ENCODE assay signal across 8 cellular contexts in the genomic region with DNA sequence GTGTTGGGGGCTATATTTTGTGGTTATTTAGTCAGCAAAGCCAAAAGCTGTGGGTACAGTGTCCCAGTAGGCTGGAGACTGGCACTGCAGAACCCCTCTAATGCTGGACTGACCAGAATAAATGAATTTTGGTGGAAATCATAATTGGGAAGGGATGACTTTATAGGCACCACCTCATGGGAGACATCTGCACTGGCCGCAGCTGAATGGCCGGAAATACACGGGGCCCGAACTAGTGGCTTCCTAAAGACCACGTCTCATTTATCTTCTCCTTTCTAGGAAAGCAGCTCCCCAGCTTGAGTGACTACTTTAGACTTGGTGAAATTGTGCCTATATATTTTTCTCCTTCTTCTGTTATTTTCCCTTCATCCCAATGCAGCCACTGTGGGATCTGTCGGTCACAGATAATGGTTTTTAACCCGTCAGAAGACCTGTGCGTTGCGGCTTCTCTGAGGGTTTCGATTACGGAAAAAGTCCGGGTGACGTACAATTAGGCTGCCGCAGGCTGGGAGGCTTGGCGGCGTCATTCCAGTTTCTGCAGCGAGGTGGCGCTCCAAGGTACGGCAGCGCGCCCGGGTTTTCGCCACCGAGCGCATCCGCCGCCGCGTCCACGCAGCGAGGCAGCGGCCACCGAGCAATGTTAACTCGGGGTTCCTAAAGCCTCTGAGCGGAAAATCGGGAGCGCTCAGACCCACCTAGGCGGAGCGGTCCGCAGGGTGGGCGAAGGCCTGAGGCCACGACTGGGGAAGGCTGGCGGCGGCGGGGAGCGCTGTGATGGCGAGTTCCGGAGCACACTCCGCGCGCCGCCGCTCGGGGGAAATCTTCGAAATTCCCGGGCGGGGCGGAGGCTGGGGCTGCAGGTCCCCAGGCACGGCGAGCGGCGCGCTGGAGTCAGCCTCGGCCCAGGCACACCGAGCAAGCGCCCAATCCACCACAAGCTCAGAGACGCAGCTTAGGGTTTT. TPM values are rescaled to one million over a fixed set of nuclear protein-coding genes. Genes with fewer than 3 reads are reported as not detected.
DNase-seq lines count a peak whose midpoint lies in the region; ATAC-seq and TF ChIP-seq lines count a peak whose summit lies in the region.

No MANE protein-coding gene starts in this region.

- WGBS in adipose tissue, 3 donors = 1% methylated on average over 64 to 67 of the region's 67 CpGs

- peak; percentile 79 for DNase-seq in GM10248 (ENCODE audit: extremely low spot score)
- peak; percentile 57 for DNase-seq in GOT3 (lab: John Stamatoyannopoulos, UW)
- no peak for DNase-seq in LNCaP clone FGC (ENCODE audit: low read depth)
- peak; percentile 50 to 82 for DNase-seq in SW 1271 (lab: John Stamatoyannopoulos, UW)
- DNase-seq in left ventricle myocardium superior = peak; percentile 89
- DNase-seq in retinal pigment epithelial cell (ENCODE audit: low read depth) = no peak
- DNase-seq in cortex of kidney (lab: John Stamatoyannopoulos, UW) = no peak

- CTCF ChIA-PET in GM10248 (lab: Yijun Ruan, JAX) = interaction anchor here (0.7 to 4.4 kb wide), 13 partner anchors 11 to 889 kb away, joined by 3 to 20 read pairs (median 5); no protein-coding TSS in a partner anchor

- intact Hi-C loops in left ventricle myocardium superior (cut with micrococcal nuclease) = no loop called here

- H3K4me3 ChIP-seq in LNCaP clone FGC (ENCODE audit: low read depth, low read length) (peak overlapping the region; percentile 57), retinal pigment epithelial cell (ENCODE audit: low read length) (peak overlapping the region; percentile 63)

- H3K27ac ChIP-seq in adipose tissue (ENCODE audit: low read depth, low read length) = peak overlapping the region; percentile 41

- peak; percentile 92 for TF ChIP-seq CTCF in GM10248 (IDR thresholded peaks at IDR 0.05; ENCODE audit: control extremely low read depth, extremely low read depth, low read depth, missing control alignments)
- peak; percentile 95 for TF ChIP-seq CTCF in LNCaP clone FGC (IDR thresholded peaks at IDR 0.05; ENCODE audit: control insufficient read depth, extremely low read depth, insufficient read depth)
- TF ChIP-seq CTCF in retinal pigment epithelial cell (conservative IDR thresholded peaks at IDR 0.05; ENCODE audit: low read depth, low read length) = peak; percentile 86

- ATAC-seq in left ventricle myocardium superior = peak; percentile 68

- POLR2A ChIA-PET in GM10248 (lab: Yijun Ruan, JAX) = no interaction called here

RNA-seq across cellular contexts. Expression of a gene that starts 26.3 kb away (rescaled TPM):
- 10 to 100 TPM in 2 of 3 donors, 1 to 10 TPM in 1; 9.7 to 33.5 (median 31.4) TPM for polyA plus RNA-seq in adipose tissue
- total RNA-seq in left ventricle myocardium superior = 18.0 TPM

Comparison
In these comparisons a context has a peak if more than half of its experiments do, and no peak if none do; other contexts are left out.
1. DNase-seq: peak in GM10248 (single experiment), GOT3 (single experiment), SW 1271 (2 of 2) and left ventricle myocardium superior (single experiment); none in LNCaP clone FGC (single experiment), retinal pigment epithelial cell (single experiment) and cortex of kidney (single experiment).
2. Peak in every context shown above with its lines, with median percentiles within 50 percentile points of each other: CTCF ChIP-seq.